In the genomic region with DNA sequence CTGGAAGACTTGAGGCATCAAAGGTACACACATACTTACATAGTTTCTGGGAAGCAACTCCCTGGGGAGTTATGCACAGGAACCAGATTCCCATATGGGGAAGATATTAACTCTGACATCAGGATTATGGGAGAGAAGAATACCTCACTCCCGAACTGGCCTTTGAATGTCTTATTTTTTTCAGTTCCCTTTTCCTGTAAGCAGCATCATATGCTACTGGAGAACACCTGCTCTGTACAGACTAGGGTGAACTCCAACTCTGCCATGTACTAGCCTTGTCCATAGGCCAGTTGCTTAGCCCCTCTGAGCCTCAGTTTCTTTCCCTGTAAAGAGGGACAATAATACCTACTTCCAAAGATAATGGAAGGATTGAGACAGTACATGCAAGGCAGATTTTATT, we compare ENCODE assay signal across 26 cellular contexts. TPM values are rescaled to one million over a fixed set of nuclear protein-coding genes. Genes with fewer than 3 reads are reported as not detected.
DNase-seq lines count a peak whose midpoint lies in the region; ATAC-seq, FAIRE-seq and TF ChIP-seq lines count a peak whose summit lies in the region.
"Had no signal": no experiment of that assay in that cellular context is flagged by ENCODE, and none has a peak within 500 bp of the region (broad histone marks: within the 10 kb centered on the region; RNA-seq: fewer than 3 reads in every experiment).

No MANE protein-coding gene starts in this region.

- no peak overlapping the region for H3K9ac ChIP-seq in neuronal stem cell (ENCODE audit: low read depth, low read length, poor library complexity)

- no peaks in the 10 kb centered on the region for H3K27me3 ChIP-seq in neuronal stem cell (ENCODE audit: control insufficient read depth in 3 of 3, insufficient read depth in 3 of 3, low read depth in 1 of 3, low read length in 3 of 3)

- H3K79me1 ChIP-seq in neuronal stem cell (ENCODE audit: low read depth, low read length), result no peaks in the 10 kb centered on the region

- no peak overlapping the region for H3K4me2 ChIP-seq in neuronal stem cell (ENCODE audit: insufficient read depth, low read length, poor library complexity, severe bottlenecking)
- H3K4me2 ChIP-seq: A549, GM23338 had no signal

- H3K18ac ChIP-seq in neuronal stem cell (ENCODE audit: low read length), result peak overlapping the region; percentile 53

- no peak overlapping the region for H3K23ac ChIP-seq in neuronal stem cell (ENCODE audit: low read depth, low read length, poor library complexity)

- no CpG with 5 or more reads among the region's 1 CpG for WGBS in neuronal stem cell (ENCODE audit: extremely low coverage in 2 of 2, insufficient read length in 2 of 2, insufficient replicate concordance in 1 of 2), 2 donors

- H3K9me3 ChIP-seq in neuronal stem cell (replicated peaks in 1 of 2; ENCODE audit: control insufficient read depth in 2 of 2, insufficient read depth in 1 of 2, low read depth in 1 of 2, low read length in 2 of 2), result peaks cover 0 to 11% of the 10 kb centered on the region in 2 donors
- H3K9me3 ChIP-seq: A549, HAP-1 had no signal

- H2BK120ac ChIP-seq in neuronal stem cell (ENCODE audit: low read depth, low read length), result no peak overlapping the region

- peaks cover 3 to 8% of the 10 kb centered on the region in 2 donors for H3K4me1 ChIP-seq in neuronal stem cell (ENCODE audit: control insufficient read depth in 2 of 2, insufficient read depth in 1 of 2, low read depth in 1 of 2, low read length in 2 of 2)
- H3K4me1 ChIP-seq: A549, HAP-1 had no signal

- H2AK5ac ChIP-seq in neuronal stem cell (ENCODE audit: low read depth, low read length), result no peak overlapping the region

- H3K4ac ChIP-seq in neuronal stem cell (ENCODE audit: low read length), result no peak overlapping the region

- no peak overlapping the region for H2BK15ac ChIP-seq in neuronal stem cell (ENCODE audit: low read length)

- H4K91ac ChIP-seq in neuronal stem cell (ENCODE audit: low read depth, low read length, poor library complexity), result no peak overlapping the region

- no peak overlapping the region for H3K27ac ChIP-seq in neuronal stem cell (replicated peaks; ENCODE audit: low read length)
- H3K27ac ChIP-seq: A549, C4-2B had no signal

- no peak overlapping the region for H2BK12ac ChIP-seq in neuronal stem cell (ENCODE audit: low read length)

- DNase-seq in AG10803 (ENCODE audit: low read depth) (peak; percentile 9), GM12891 (ENCODE audit: insufficient read length, low spot score) (no peak), SK-N-DZ (ENCODE audit: low spot score) (peak; percentile 10), neuronal stem cell (ENCODE audit: low spot score) (no peak), CD1c-positive myeloid dendritic cell (ENCODE audit: extremely low spot score) (no peak)
- DNase-seq: CD8-positive, alpha-beta memory T cell; DMS153; DND-41; HFFc6; IMR-90; KG1; MM.1S; NCI-H1417; NCI-H187; NCI-H2081 treated with DMSO at 0.1 percent for 48 hours; NCI-H524 treated with DMSO at 0.1 percent for 48 hours; PC-3; T-helper 17 cell had no signal

- H3K36me3 ChIP-seq in neuronal stem cell (replicated peaks in 1 of 2; ENCODE audit: control insufficient read depth in 2 of 2, insufficient read depth in 2 of 2, low read length in 2 of 2), result no peaks in the 10 kb centered on the region
- H3K36me3 ChIP-seq: HAP-1 had no signal

- no peak overlapping the region for H2AFZ ChIP-seq in neuronal stem cell (ENCODE audit: low read length)
- H2AFZ ChIP-seq: GM23338 had no signal

- H3K4me3 ChIP-seq in AG10803 (ENCODE audit: low read length) (no peak overlapping the region), neuronal stem cell (ENCODE audit: low read length in 2 of 2) (no peak overlapping the region)
- H3K4me3 ChIP-seq: A549, GM23338, HAP-1 had no signal

- no peak for TF ChIP-seq POLR2A in GM12891 (IDR thresholded peaks at IDR 0.05; ENCODE audit: low read depth, low read length)

- H2BK5ac ChIP-seq in neuronal stem cell (ENCODE audit: low read length), result no peak overlapping the region

- no peak for FAIRE-seq in GM12891 (lab: Jason Lieb, UNC)
- FAIRE-seq: A549, GM18507 had no signal

- H3K14ac ChIP-seq in neuronal stem cell (ENCODE audit: low read length), result no peak overlapping the region

- H4K8ac ChIP-seq in neuronal stem cell (ENCODE audit: low read depth, low read length), result no peak overlapping the region

- ATAC-seq in HG03432 (IDR thresholded peaks at IDR 0.05; ENCODE audit: unreplicated experiment) (no peak), GM18517 (IDR thresholded peaks at IDR 0.05; ENCODE audit: unreplicated experiment) (no peak)
- ATAC-seq: A549, GM23338, PC-3, SK-N-SH treated with all-trans-retinoic acid at 6 μM for 48 hours, T-helper 17 cell had no signal

- no peak for TF ChIP-seq CTCF in AG10803 (conservative IDR thresholded peaks at IDR 0.05; ENCODE audit: low read length)

TF ChIP-seq in GM12891, 5 proteins besides CTCF, POLR2A, EP300 and RAD21:
- TF ChIP-seq TAF1 (IDR thresholded peaks at IDR 0.05; ENCODE audit: low read depth, low read length) (no peak), SPI1 (IDR thresholded peaks at IDR 0.05; ENCODE audit: low read depth, low read length) (peak; percentile 70)

RNA-seq across cellular contexts. Expression of gene LGI1, which starts 41.6 kb away (rescaled TPM):
- polyA plus RNA-seq in GM12891 (2012; ENCODE audit: low read depth, missing spikeins), result not detected
- polyA plus RNA-seq in SK-N-DZ (2014; cell fraction: cytosol; rRNA removed), result not detected in 2 replicates
- 0.24 TPM in 1 of 2 replicates, not detected in the other for polyA plus RNA-seq in SK-N-DZ (2014; cell fraction: nucleus; rRNA removed)
- polyA plus RNA-seq in neuronal stem cell (2013, experiment 1 of 2), result 10.8 TPM
- 9.5 TPM for polyA plus RNA-seq in neuronal stem cell (2013, experiment 2 of 2)
- polyA plus RNA-seq: A549; CD8-positive, alpha-beta memory T cell; IMR-90 had no signal

Comparison
In these comparisons a context has a peak if more than half of its experiments do, and no peak if none do; other contexts are left out.
1. DNase-seq: peak in AG10803 (single experiment) and SK-N-DZ (single experiment); none in GM12891 (single experiment), neuronal stem cell (single experiment) and CD1c-positive myeloid dendritic cell (single experiment).